In genomic region chr2:153871231-153872221, GRCh38 we compare ENCODE assay signal across 8 cellular contexts. TPM values are rescaled to one million over a fixed set of nuclear protein-coding genes. Genes with fewer than 3 reads are reported as not detected.
A peak's percentile ranks its signal among the peaks of the same experiment; 100 is the strongest.
DNase-seq lines count a peak whose midpoint lies in the region; ATAC-seq, FAIRE-seq and TF ChIP-seq lines count a peak whose summit lies in the region.

Gene GALNT13 (plus strand): TSS chr2:153871922.

- peaks cover 16% of the 10 kb centered on the region for H3K79me2 ChIP-seq in neural cell (replicated peaks; ENCODE audit: insufficient read depth, low read length)

- TF ChIP-seq CTCF in endothelial cell (IDR thresholded peaks at IDR 0.05; ENCODE audit: unreplicated experiment) = no peak
- TF ChIP-seq CTCF in neural cell (IDR thresholded peaks at IDR 0.05; ENCODE audit: poor library complexity, severe bottlenecking) = peak; percentile 62

- H3K4me1 Mint-ChIP-seq in endothelial cell (ENCODE audit: unreplicated experiment) = peaks cover 21% of the 10 kb centered on the region

- no peaks in the 10 kb centered on the region for H4K20me1 ChIP-seq in neural cell (ENCODE audit: insufficient read depth)

- H3K4me3 ChIP-seq in neural cell (ENCODE audit: low read length) = peak within 1 kb of the TSS; percentile 86

- peak within 1 kb of the TSS; percentile 85 for H3K4me2 ChIP-seq in neural cell (ENCODE audit: low read length)

- peak; percentile 61 for DNase-seq in H54 (ENCODE audit: insufficient read length, low spot score)
- DNase-seq in NCI-H82 (lab: John Stamatoyannopoulos, UW) = peak; percentile 98
- DNase-seq in endothelial cell (ENCODE audit: low spot score) = peak; percentile 82
- no peak for DNase-seq in NCI-H526 (lab: John Stamatoyannopoulos, UW)
- DNase-seq in NCI-H146 (lab: John Stamatoyannopoulos, UW) = no peak
- DNase-seq in stimulated activated CD4-positive, alpha-beta T cell treated with anti-CD3 and anti-CD28 coated beads, Interleukin-1b, Interleukin-23, amount 100 ng/mL, for 48 hours = no peak

- peak; percentile 38 for TF ChIP-seq EP300 in neural cell (conservative IDR thresholded peaks at IDR 0.05; ENCODE audit: poor library complexity, severe bottlenecking)

- H3K27me3 Mint-ChIP-seq in endothelial cell (ENCODE audit: unreplicated experiment) = peaks cover 14% of the 10 kb centered on the region

- TF ChIP-seq RAD21 in neural cell (conservative IDR thresholded peaks at IDR 0.05) = peak; percentile 68

- no peak for FAIRE-seq in H54 (lab: Jason Lieb, UNC)

- H3K27ac Mint-ChIP-seq in endothelial cell (ENCODE audit: unreplicated experiment) = peak within 1 kb of the TSS; percentile 67

- no peaks in the 10 kb centered on the region for H3K9me3 Mint-ChIP-seq in endothelial cell (ENCODE audit: unreplicated experiment)

- no peaks in the 10 kb centered on the region for H3K36me3 ChIP-seq in neural cell (ENCODE audit: insufficient read depth, low read length)

- peaks cover 31% of the 10 kb centered on the region for H3K27me3 ChIP-seq in neural cell (ENCODE audit: insufficient read depth, low read depth, low read length)

- no peaks in the 10 kb centered on the region for H3K9me2 ChIP-seq in neural cell (ENCODE audit: insufficient read depth, low read length)

- peak within 1 kb of the TSS; percentile 77 for H2AFZ ChIP-seq in neural cell (ENCODE audit: low read depth, low read length)

- H3K4me3 Mint-ChIP-seq in endothelial cell (ENCODE audit: unreplicated experiment) = peak within 1 kb of the TSS; percentile 96

- peaks cover 5% of the 10 kb centered on the region for H3K36me3 Mint-ChIP-seq in endothelial cell (ENCODE audit: low read depth, unreplicated experiment)

- peak within 1 kb of the TSS; percentile 52 for H3K27ac ChIP-seq in neural cell (ENCODE audit: low read length)

- TF ChIP-seq POLR2A in H54 (IDR thresholded peaks at IDR 0.05; ENCODE audit: low read depth, low read length) = peak; percentile 51

- H3K9me3 ChIP-seq in neural cell (ENCODE audit: low read length) = no peaks in the 10 kb centered on the region

- peaks cover 7% of the 10 kb centered on the region for H3F3A ChIP-seq in neural cell (ENCODE audit: insufficient read depth, low read length, poor library complexity, severe bottlenecking)

- no peak for ATAC-seq in HG02970 (IDR thresholded peaks at IDR 0.05; ENCODE audit: low FRiP score, unreplicated experiment)

- H3K9ac ChIP-seq in neural cell (ENCODE audit: low read length) = peak within 1 kb of the TSS; percentile 76

TF ChIP-seq in neural cell, 6 proteins besides CTCF, POLR2A, EP300 and RAD21:
- TF ChIP-seq SMC3 (conservative IDR thresholded peaks at IDR 0.05; ENCODE audit: poor library complexity) (peak; percentile 66), REST (IDR thresholded peaks at IDR 0.05; ENCODE audit: borderline replicate concordance) (no peak), EZH2 (IDR thresholded peaks at IDR 0.05; ENCODE audit: borderline replicate concordance, insufficient read depth, low read length, poor library complexity, severe bottlenecking) (no peak), POLR2AphosphoS5 (IDR thresholded peaks at IDR 0.05) (peak; percentile 59)

RNA-seq across cellular contexts. Expression of gene GALNT13, which starts in this region (rescaled TPM):
- 26.3 TPM for total RNA-seq in endothelial cell (ENCODE audit: unreplicated experiment)
- polyA plus RNA-seq in neural cell = 10.9 and 12.4 TPM in 2 replicates
- 26.8 and 29.3 TPM in 2 replicates for polyA minus RNA-seq in neural cell

Comparison
In these comparisons a context has a peak if more than half of its experiments do, and no peak if none do; other contexts are left out.
1. DNase-seq: peak in H54 (single experiment), NCI-H82 (single experiment) and endothelial cell (single experiment); none in NCI-H526 (0 of 2), NCI-H146 (single experiment) and stimulated activated CD4-positive, alpha-beta T cell treated with anti-CD3 and anti-CD28 coated beads, Interleukin-1b, Interleukin-23, amount 100 ng/mL, for 48 hours (single experiment).